In genomic region chr10:73253226-73253557, GRCh38 we compare ENCODE assay signal across 8 cellular contexts. TPM values are rescaled to one million over a fixed set of nuclear protein-coding genes. Genes with fewer than 3 reads are reported as not detected.
A peak's percentile ranks its signal among the peaks of the same experiment; 100 is the strongest.
DNase-seq lines count a peak whose midpoint lies in the region; ATAC-seq and TF ChIP-seq lines count a peak whose summit lies in the region.

No MANE protein-coding gene starts in this region.

- TF ChIP-seq CTCF in Caco-2 (IDR thresholded peaks at IDR 0.05; ENCODE audit: insufficient read depth in 1 of 2, low read depth in 1 of 2, low read length in 1 of 2, severe bottlenecking in 1 of 2, unreplicated experiment in 1 of 2), result no peak
- no peak for TF ChIP-seq CTCF in HFF-Myc (IDR thresholded peaks at IDR 0.05; ENCODE audit: low read depth, low read length, missing control alignments)
- peak; percentile 2 for TF ChIP-seq CTCF in activated CD8-positive, alpha-beta T cell treated with anti-CD3 and anti-CD28 coated beads for 36 hours (IDR thresholded peaks at IDR 0.05)
- TF ChIP-seq CTCF in stomach (IDR thresholded peaks at IDR 0.05), result no peak

- H3K9me3 ChIP-seq in Caco-2 (no peaks in the 10 kb centered on the region), iPS-18a (ENCODE audit: control insufficient read depth, low read depth, low read length) (no peaks in the 10 kb centered on the region), stomach (no peaks in the 10 kb centered on the region)

- peak overlapping the region; percentile 94 for H3K4me3 Mint-ChIP-seq in Caco-2 (ENCODE audit: unreplicated experiment)
- peak overlapping the region; percentile 93 for H3K4me3 Mint-ChIP-seq in activated CD8-positive, alpha-beta T cell treated with anti-CD3 and anti-CD28 coated beads for 36 hours

- ATAC-seq in activated CD8-positive, alpha-beta T cell treated with anti-CD3 and anti-CD28 coated beads for 36 hours, result peak; percentile 4

- H3K9ac ChIP-seq in iPS-18a (ENCODE audit: low read length), result peak overlapping the region; percentile 91

- H3K9me3 Mint-ChIP-seq in Caco-2 (ENCODE audit: unreplicated experiment), result peaks cover 5% of the 10 kb centered on the region
- no peaks in the 10 kb centered on the region for H3K9me3 Mint-ChIP-seq in activated CD8-positive, alpha-beta T cell treated with anti-CD3 and anti-CD28 coated beads for 36 hours

- no TSS peak for BruUV-seq in Caco-2 (replicated peaks; lab: Mats Ljungman, UMichigan)

- no peaks in the 10 kb centered on the region for H3K27me3 Mint-ChIP-seq in Caco-2 (ENCODE audit: insufficient read depth, unreplicated experiment)
- no peaks in the 10 kb centered on the region for H3K27me3 Mint-ChIP-seq in activated CD8-positive, alpha-beta T cell treated with anti-CD3 and anti-CD28 coated beads for 36 hours

- peaks cover 50% of the 10 kb centered on the region for H3K36me3 Mint-ChIP-seq in Caco-2 (ENCODE audit: insufficient read depth, unreplicated experiment)
- H3K36me3 Mint-ChIP-seq in activated CD8-positive, alpha-beta T cell treated with anti-CD3 and anti-CD28 coated beads for 36 hours (ENCODE audit: low read depth), result peaks cover 36% of the 10 kb centered on the region

- H3K27me3 ChIP-seq in Caco-2 (replicated peaks; ENCODE audit: control insufficient read depth, insufficient read depth, low read length) (no peaks in the 10 kb centered on the region), iPS-18a (ENCODE audit: control insufficient read depth, insufficient read depth, low read length) (no peaks in the 10 kb centered on the region), stomach (no peaks in the 10 kb centered on the region)

- H3K4me1 ChIP-seq in Caco-2 (peaks cover 5% of the 10 kb centered on the region), iPS-18a (ENCODE audit: control insufficient read depth, low read depth, low read length) (peaks cover 3% of the 10 kb centered on the region), stomach (peaks cover 22 to 34% (median 29%) of the 10 kb centered on the region in 4 donors)

- H3K4me1 Mint-ChIP-seq in Caco-2 (ENCODE audit: low read depth, unreplicated experiment), result peaks cover 16% of the 10 kb centered on the region
- H3K4me1 Mint-ChIP-seq in activated CD8-positive, alpha-beta T cell treated with anti-CD3 and anti-CD28 coated beads for 36 hours (ENCODE audit: low read depth), result peaks cover 30% of the 10 kb centered on the region

- H3K27ac ChIP-seq in iPS-18a (ENCODE audit: low read length) (peak overlapping the region; percentile 84), stomach (peak overlapping the region in 4 of 5 donors; percentile 93 to 95 (median 94))

- peak overlapping the region; percentile 99 for H3K27ac Mint-ChIP-seq in Caco-2 (ENCODE audit: unreplicated experiment)
- peak overlapping the region; percentile 98 for H3K27ac Mint-ChIP-seq in activated CD8-positive, alpha-beta T cell treated with anti-CD3 and anti-CD28 coated beads for 36 hours

- POLR2A ChIA-PET in Caco-2 (lab: Charles Lee), result interaction anchor here (0.6 to 2.1 kb wide), 3 partner anchors 15 to 157 kb away, joined by 3 to 10 read pairs (median 3); partner anchors contain the start of genes ECD and FAM149B1
- POLR2A ChIA-PET in activated CD8-positive, alpha-beta T cell treated with anti-CD3 and anti-CD28 coated beads for 36 hours (lab: Charles Lee), result interaction anchor here (0.7 to 3.6 kb wide), 10 partner anchors 13 to 374 kb away, joined by 3 to 33 read pairs (median 4); partner anchors contain the start of genes CFAP70, ECD and FAM149B1

- peak in 1 of 2 experiments; percentile 33 for DNase-seq in Caco-2
- DNase-seq in HFF-Myc (ENCODE audit: extremely low read depth, low read depth), result no peak
- DNase-seq in activated CD8-positive, alpha-beta T cell treated with anti-CD3 and anti-CD28 coated beads for 36 hours, result no peak
- DNase-seq in stomach, result no peak
- no peak for DNase-seq in GF-D8 (lab: John Stamatoyannopoulos, UW)
- no peak for DNase-seq in NCI-H226
- no peak for DNase-seq in KG1 (lab: John Stamatoyannopoulos, UW)

- CTCF ChIA-PET in Caco-2 (lab: Charles Lee), result interaction anchor here (1.0 to 1.2 kb wide), 2 partner anchors 11 to 105 kb away, joined by 3 to 8 read pairs; partner anchors contain the start of gene CFAP70
- CTCF ChIA-PET in activated CD8-positive, alpha-beta T cell treated with anti-CD3 and anti-CD28 coated beads for 36 hours (lab: Charles Lee), result interaction anchor here (0.7 to 1.4 kb wide), 5 partner anchors 8 to 391 kb away, joined by 3 to 7 read pairs (median 3); partner anchors contain the start of gene P4HA1

- TF ChIP-seq POLR2A in stomach (IDR thresholded peaks at IDR 0.05), result no peak

- H3K36me3 ChIP-seq in Caco-2 (ENCODE audit: control insufficient read depth, insufficient read depth, low read length), result no peaks in the 10 kb centered on the region; the same call in 1 of the 2 replicates
- peaks cover 19% of the 10 kb centered on the region for H3K36me3 ChIP-seq in iPS-18a (ENCODE audit: control insufficient read depth, low read depth, low read length)
- peaks cover 15 to 23% (median 22%) of the 10 kb centered on the region in 4 donors for H3K36me3 ChIP-seq in stomach

- intact Hi-C loops in Caco-2 (cut with micrococcal nuclease; ENCODE audit: unreplicated experiment), result loop anchor here (2.0 to 5.0 kb wide), 2 partner anchors 106 to 159 kb away; partner anchors contain the start of genes ANXA7 and CFAP70
- intact Hi-C loops in activated CD8-positive, alpha-beta T cell treated with anti-CD3 and anti-CD28 coated beads for 36 hours (cut with micrococcal nuclease), result no loop called here
- intact Hi-C loops in stomach (cut with DNase I; ENCODE audit: low total_unique reads), result no loop called here

- no peak for TF ChIP-seq EP300 in stomach (IDR thresholded peaks at IDR 0.05)

- WGBS in stomach, 5 donors, result 0 to 1% (median 0%) methylated on average over 4 of the region's 4 CpGs

- H3K4me3 ChIP-seq in Caco-2 (ENCODE audit: low read depth, low read length), result peak overlapping the region; percentile 71
- peak overlapping the region; percentile 99 for H3K4me3 ChIP-seq in HFF-Myc (replicated peaks; ENCODE audit: low read depth, low read length)
- peak overlapping the region; percentile 94 for H3K4me3 ChIP-seq in iPS-18a (ENCODE audit: low read length)
- H3K4me3 ChIP-seq in stomach, result peak overlapping the region; percentile 76 to 87 (median 84)

RNA-seq across cellular contexts. Expression of gene MRPS16, which starts 0.7 kb away (rescaled TPM):
- total RNA-seq in Caco-2 (2022) (191 and 194 TPM in 2 replicates), stomach (10 to 100 TPM in 4 of 5 donors, 1 to 10 TPM in 1; 6.4 to 68.7 (median 50.4) TPM)
- 100 to 1,000 TPM; 127 to 132 TPM for total RNA-seq in activated CD8-positive, alpha-beta T cell treated with anti-CD3 and anti-CD28 coated beads for 36 hours
- 10 to 100 TPM; 51.8 to 62.7 (median 61.5) TPM for polyA plus RNA-seq in stomach

RNA-seq across cellular contexts. Expression of gene DNAJC9, which starts 6.1 kb away (rescaled TPM):
- total RNA-seq in Caco-2 (2022) (64.4 and 65.2 TPM in 2 replicates), stomach (10 to 100 TPM in 3 of 5 donors, 1 to 10 TPM in 2; 3.5 to 26.4 (median 17.4) TPM)
- 10 to 100 TPM; 40.9 to 42.2 TPM for total RNA-seq in activated CD8-positive, alpha-beta T cell treated with anti-CD3 and anti-CD28 coated beads for 36 hours
- 10 to 100 TPM; 10.6 to 13.8 (median 11.5) TPM for polyA plus RNA-seq in stomach
